ENCODE assay signal across 2 cellular contexts in genomic region chr13:94902722-94903407, GRCh38.
TF ChIP-seq lines count a peak whose summit lies in the region.

No MANE protein-coding gene starts in this region.

TF ChIP-seq in HCT116, 20 proteins besides CTCF, POLR2A, EP300 and RAD21:
- no peak for TF ChIP-seq ZBTB33 (IDR thresholded peaks at IDR 0.05; ENCODE audit: extremely low read depth, insufficient replicate concordance, low read length)
- TF ChIP-seq MAX (IDR thresholded peaks at IDR 0.05) = no peak
- TF ChIP-seq CEBPB (IDR thresholded peaks at IDR 0.05; ENCODE audit: low read depth) = peak; percentile 48; the same call in 1 of the 2 replicates

TF ChIP-seq in K562, 482 proteins besides CTCF, POLR2A, EP300 and RAD21 (continued from another document):
- TF ChIP-seq CREB5 (CRISPR knock-in tag; IDR thresholded peaks at IDR 0.05) (no peak), ATF4 (CRISPR knock-in tag; IDR thresholded peaks at IDR 0.05) (peak; percentile 59; the same call in 1 of the 2 replicates), IFI16 (CRISPR knock-in tag; IDR thresholded peaks at IDR 0.05) (no peak), NFATC3 (IDR thresholded peaks at IDR 0.05) (no peak), TRIM24 (IDR thresholded peaks at IDR 0.05) (peak in 1 of 2 experiments; percentile 79; a peak in 1 of 4 replicates)
- TF ChIP-seq, protein P1, sequence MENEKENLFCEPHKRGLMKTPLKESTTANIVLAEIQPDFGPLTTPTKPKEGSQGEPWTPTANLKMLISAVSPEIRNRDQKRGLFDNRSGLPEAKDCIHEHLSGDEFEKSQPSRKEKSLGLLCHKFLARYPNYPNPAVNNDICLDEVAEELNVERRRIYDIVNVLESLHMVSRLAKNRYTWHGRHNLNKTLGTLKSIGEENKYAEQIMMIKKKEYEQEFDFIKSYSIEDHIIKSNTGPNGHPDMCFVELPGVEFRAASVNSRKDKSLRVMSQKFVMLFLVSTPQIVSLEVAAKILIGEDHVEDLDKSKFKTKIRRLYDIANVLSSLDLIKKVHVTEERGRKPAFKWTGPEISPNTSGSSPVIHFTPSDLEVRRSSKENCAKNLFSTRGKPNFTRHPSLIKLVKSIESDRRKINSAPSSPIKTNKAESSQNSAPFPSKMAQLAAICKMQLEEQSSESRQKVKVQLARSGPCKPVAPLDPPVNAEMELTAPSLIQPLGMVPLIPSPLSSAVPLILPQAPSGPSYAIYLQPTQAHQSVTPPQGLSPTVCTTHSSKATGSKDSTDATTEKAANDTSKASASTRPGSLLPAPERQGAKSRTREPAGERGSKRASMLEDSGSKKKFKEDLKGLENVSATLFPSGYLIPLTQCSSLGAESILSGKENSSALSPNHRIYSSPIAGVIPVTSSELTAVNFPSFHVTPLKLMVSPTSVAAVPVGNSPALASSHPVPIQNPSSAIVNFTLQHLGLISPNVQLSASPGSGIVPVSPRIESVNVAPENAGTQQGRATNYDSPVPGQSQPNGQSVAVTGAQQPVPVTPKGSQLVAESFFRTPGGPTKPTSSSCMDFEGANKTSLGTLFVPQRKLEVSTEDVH (IDR thresholded peaks at IDR 0.05; ENCODE audit: low read depth, partially characterized antibody) = no peak
